28 cellular contexts compared by ENCODE assay signal in the genomic region with DNA sequence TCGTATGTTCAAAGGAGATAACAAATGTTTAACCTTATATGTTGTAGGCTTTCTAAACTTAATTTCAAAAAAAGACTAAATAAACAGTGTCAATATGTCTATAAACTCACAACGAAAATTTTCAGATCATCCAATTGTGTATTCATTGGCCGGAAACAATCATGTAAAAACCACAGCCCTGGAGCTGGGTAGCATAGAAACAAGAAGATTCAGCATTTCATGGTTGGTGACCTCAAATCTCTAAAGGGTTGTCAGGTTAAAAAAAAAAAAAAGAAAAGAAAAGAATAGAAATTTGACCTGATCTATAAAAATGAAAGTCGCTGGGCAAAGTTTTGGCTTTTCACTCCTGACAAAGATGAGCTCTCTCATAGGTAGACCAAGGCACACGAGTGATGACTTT. TPM values are rescaled to one million over a fixed set of nuclear protein-coding genes. Genes with fewer than 3 reads are reported as not detected.
"Had no signal": no experiment of that assay in that cellular context is flagged by ENCODE, and none has a peak within 500 bp of the region (broad histone marks: within the 10 kb centered on the region; RNA-seq: fewer than 3 reads in every experiment).

No MANE protein-coding gene starts in this region.

- H3K9me3 ChIP-seq: SJSA1, SK-N-SH had no signal

- H3K27ac ChIP-seq: PC-9, SJSA1 had no signal

- FAIRE-seq: RCC 7860 had no signal

- H3K27me3 ChIP-seq: SJSA1 had no signal

- H3K9ac ChIP-seq: SK-N-SH had no signal

- H3K4me3 ChIP-seq: PC-9, SJSA1 had no signal

- H3K4me1 ChIP-seq: SJSA1 had no signal

- ATAC-seq: Panc1 had no signal

- H3K36me3 ChIP-seq: SJSA1 had no signal

- H2AFZ ChIP-seq: PC-9 had no signal

- DNase-seq: MV-4-11, NCI-H1092, NCI-H1105, NCI-H1417 treated with DMSO at 0.1 percent for 48 hours, NCI-H1436 treated with DMSO at 0.1 percent for 48 hours, NCI-H1694 treated with DMSO at 0.1 percent for 48 hours, NCI-H187 treated with DMSO at 0.1 percent for 48 hours, NCI-H2029, NCI-H2081, NCI-H2171 treated with DMSO at 0.1 percent for 48 hours, NCI-H226, NCI-H446 treated with DMSO at 0.1 percent for 48 hours, NCI-H510A, NCI-H524, NCI-H526, NCI-H69, NCI-H748 treated with DMSO at 0.1 percent for 48 hours, NCI-H82, PC-9, Right ventricle myocardium superior, SHP77 treated with DMSO at 0.1 percent for 48 hours, SK-N-SH, SW 1271, T-helper 1 cell, T-helper 2 cell had no signal

- H3K4me2 ChIP-seq: PC-9, SK-N-SH had no signal

RNA-seq across cellular contexts. Expression of a gene that starts 13.9 kb away (rescaled TPM):
- total RNA-seq: PC-9 had no signal
